In genomic region chr5:77973253-77973609, GRCh38 we compare ENCODE assay signal across 8 cellular contexts.
DNase-seq lines count a peak whose midpoint lies in the region; ATAC-seq and TF ChIP-seq lines count a peak whose summit lies in the region.

No MANE protein-coding gene starts in this region.

- H3K4me3 ChIP-seq in iPS-15b (ENCODE audit: low read depth, low read length) (peak overlapping the region; percentile 40), smooth muscle cell (peak overlapping the region; percentile 46)
- H3K4me3 ChIP-seq in effector memory CD4-positive, alpha-beta T cell (ENCODE audit: insufficient read depth, low read depth, low read length, poor library complexity, severe bottlenecking): no peak overlapping the region

- no peak overlapping the region for H2AFZ ChIP-seq in smooth muscle cell (ENCODE audit: low read depth)

- H3K4me1 ChIP-seq in iPS-15b (ENCODE audit: control insufficient read depth, insufficient read depth, low read length) (peaks cover 8% of the 10 kb centered on the region), smooth muscle cell (ENCODE audit: low read depth) (peaks cover 17% of the 10 kb centered on the region)
- H3K4me1 ChIP-seq in effector memory CD4-positive, alpha-beta T cell (ENCODE audit: control insufficient read depth, insufficient read depth, low read length, poor library complexity, severe bottlenecking): peaks cover 7% of the 10 kb centered on the region

- H3K36me3 ChIP-seq in iPS-15b (ENCODE audit: control insufficient read depth, insufficient read depth, low read length): no peaks in the 10 kb centered on the region
- no peaks in the 10 kb centered on the region for H3K36me3 ChIP-seq in smooth muscle cell (ENCODE audit: low read depth)
- H3K36me3 ChIP-seq in effector memory CD4-positive, alpha-beta T cell (ENCODE audit: control insufficient read depth, insufficient read depth, low read length): no peaks in the 10 kb centered on the region

- peaks cover 12% of the 10 kb centered on the region for H3K4me1 Mint-ChIP-seq in activated CD4-positive, alpha-beta T cell treated with anti-CD3 and anti-CD28 coated beads for 36 hours
- peaks cover 8% of the 10 kb centered on the region for H3K4me1 Mint-ChIP-seq in activated CD8-positive, alpha-beta T cell treated with anti-CD3 and anti-CD28 coated beads for 36 hours (ENCODE audit: low read depth)

- ATAC-seq in activated CD4-positive, alpha-beta T cell treated with anti-CD3 and anti-CD28 coated beads for 36 hours: no peak
- ATAC-seq in activated CD8-positive, alpha-beta T cell treated with anti-CD3 and anti-CD28 coated beads for 36 hours: peak; percentile 24
- no peak for ATAC-seq in GM21576 (IDR thresholded peaks at IDR 0.05; ENCODE audit: unreplicated experiment)

- H3K27ac Mint-ChIP-seq in activated CD4-positive, alpha-beta T cell treated with anti-CD3 and anti-CD28 coated beads for 36 hours: no peak overlapping the region
- H3K27ac Mint-ChIP-seq in activated CD8-positive, alpha-beta T cell treated with anti-CD3 and anti-CD28 coated beads for 36 hours: no peak overlapping the region

- H3K27me3 ChIP-seq in iPS-15b (ENCODE audit: control insufficient read depth, insufficient read depth, low read length): peaks cover 89% of the 10 kb centered on the region
- H3K27me3 ChIP-seq in smooth muscle cell (ENCODE audit: low read depth): peaks cover 48% of the 10 kb centered on the region
- peaks cover 10% of the 10 kb centered on the region for H3K27me3 ChIP-seq in effector memory CD4-positive, alpha-beta T cell (replicated peaks; ENCODE audit: control insufficient read depth, insufficient read depth, low read length, poor library complexity, severe bottlenecking)

- peaks cover 51% of the 10 kb centered on the region for H3K27me3 Mint-ChIP-seq in activated CD4-positive, alpha-beta T cell treated with anti-CD3 and anti-CD28 coated beads for 36 hours
- H3K27me3 Mint-ChIP-seq in activated CD8-positive, alpha-beta T cell treated with anti-CD3 and anti-CD28 coated beads for 36 hours: peaks cover 56% of the 10 kb centered on the region

- H3K4me2 ChIP-seq in smooth muscle cell: peak overlapping the region; percentile 90

- H3K9ac ChIP-seq in iPS-15b (ENCODE audit: low read depth, low read length) (no peak overlapping the region), smooth muscle cell (ENCODE audit: low read depth) (no peak overlapping the region)

- H3K4me3 Mint-ChIP-seq in activated CD4-positive, alpha-beta T cell treated with anti-CD3 and anti-CD28 coated beads for 36 hours: peak overlapping the region; percentile 56
- H3K4me3 Mint-ChIP-seq in activated CD8-positive, alpha-beta T cell treated with anti-CD3 and anti-CD28 coated beads for 36 hours: peak overlapping the region; percentile 49

- H3F3A ChIP-seq in smooth muscle cell (ENCODE audit: low read depth): no peaks in the 10 kb centered on the region

- WGBS in smooth muscle cell (ENCODE audit: low lambda C conversion rate): 7% methylated on average over 19 of the region's 19 CpGs

- no peaks in the 10 kb centered on the region for H3K9me3 ChIP-seq in iPS-15b (ENCODE audit: control insufficient read depth, insufficient read depth, low read length)
- no peaks in the 10 kb centered on the region for H3K9me3 ChIP-seq in smooth muscle cell (replicated peaks; ENCODE audit: low read depth)
- no peaks in the 10 kb centered on the region for H3K9me3 ChIP-seq in effector memory CD4-positive, alpha-beta T cell (ENCODE audit: control insufficient read depth, low read length)

- H3K9me3 Mint-ChIP-seq in activated CD4-positive, alpha-beta T cell treated with anti-CD3 and anti-CD28 coated beads for 36 hours (ENCODE audit: low read depth): no peaks in the 10 kb centered on the region
- H3K9me3 Mint-ChIP-seq in activated CD8-positive, alpha-beta T cell treated with anti-CD3 and anti-CD28 coated beads for 36 hours: peaks cover 1% of the 10 kb centered on the region

- POLR2A ChIA-PET in activated CD4-positive, alpha-beta T cell treated with anti-CD3 and anti-CD28 coated beads for 36 hours (lab: Charles Lee): interaction anchor here (0.7 kb wide), 1 partner anchor 257 kb away, joined by 3 read pairs; no protein-coding TSS in a partner anchor
- POLR2A ChIA-PET in activated CD8-positive, alpha-beta T cell treated with anti-CD3 and anti-CD28 coated beads for 36 hours (lab: Charles Lee): no interaction called here

- DNase-seq in activated CD4-positive, alpha-beta T cell treated with anti-CD3 and anti-CD28 coated beads for 36 hours: no peak
- DNase-seq in activated CD4-positive, alpha-beta T cell treated with anti-CD3 and anti-CD28 coated beads for 48 hours: no peak
- DNase-seq in activated CD8-positive, alpha-beta T cell treated with anti-CD3 and anti-CD28 coated beads for 36 hours: no peak
- no peak for DNase-seq in smooth muscle cell (lab: John Stamatoyannopoulos, UW; ENCODE audit: unreplicated experiment)
- DNase-seq in effector memory CD4-positive, alpha-beta T cell: no peak
- no peak for DNase-seq in HuH-7 (ENCODE audit: low spot score)

- intact Hi-C loops in activated CD4-positive, alpha-beta T cell treated with anti-CD3 and anti-CD28 coated beads for 36 hours (cut with DNase I, micrococcal nuclease): loop anchor here (2.0 to 10.0 kb wide), 5 partner anchors 106 to 411 kb away; no protein-coding TSS in a partner anchor
- intact Hi-C loops in activated CD8-positive, alpha-beta T cell treated with anti-CD3 and anti-CD28 coated beads for 36 hours (cut with micrococcal nuclease): loop anchor here (5.0 to 10.0 kb wide), 2 partner anchors 118 to 336 kb away; partner anchors contain the start of gene OTP

- no peak overlapping the region for H3K27ac ChIP-seq in smooth muscle cell (ENCODE audit: low read depth)
- no peak overlapping the region for H3K27ac ChIP-seq in effector memory CD4-positive, alpha-beta T cell (ENCODE audit: insufficient read depth, low read length, poor library complexity, severe bottlenecking)

- CTCF ChIA-PET in activated CD4-positive, alpha-beta T cell treated with anti-CD3 and anti-CD28 coated beads for 36 hours (lab: Charles Lee): interaction anchor here (0.7 to 0.8 kb wide), 2 partner anchors 253 to 513 kb away, joined by 3 to 4 read pairs; no protein-coding TSS in a partner anchor
- CTCF ChIA-PET in activated CD8-positive, alpha-beta T cell treated with anti-CD3 and anti-CD28 coated beads for 36 hours (lab: Charles Lee): interaction anchor here (1.2 kb wide), 1 partner anchor 9 kb away, joined by 3 read pairs; no protein-coding TSS in a partner anchor

- H3K36me3 Mint-ChIP-seq in activated CD4-positive, alpha-beta T cell treated with anti-CD3 and anti-CD28 coated beads for 36 hours (ENCODE audit: low read depth): no peaks in the 10 kb centered on the region
- no peaks in the 10 kb centered on the region for H3K36me3 Mint-ChIP-seq in activated CD8-positive, alpha-beta T cell treated with anti-CD3 and anti-CD28 coated beads for 36 hours (ENCODE audit: low read depth)

- H3K79me2 ChIP-seq in smooth muscle cell (ENCODE audit: low read depth): no peaks in the 10 kb centered on the region

- H4K20me1 ChIP-seq in smooth muscle cell (ENCODE audit: low read depth): no peaks in the 10 kb centered on the region

- TF ChIP-seq CTCF in activated CD8-positive, alpha-beta T cell treated with anti-CD3 and anti-CD28 coated beads for 36 hours (IDR thresholded peaks at IDR 0.05): no peak
- peak; percentile 2 for TF ChIP-seq CTCF in smooth muscle cell (IDR thresholded peaks at IDR 0.05; ENCODE audit: borderline replicate concordance, insufficient read depth, poor library complexity, severe bottlenecking)
